ENCODE assay signal across 20 cellular contexts in genomic region chr11:94934836-94935235, GRCh38. TPM values are rescaled to one million over a fixed set of nuclear protein-coding genes. Genes with fewer than 3 reads are reported as not detected.
DNase-seq lines count a peak whose midpoint lies in the region; ATAC-seq, FAIRE-seq and TF ChIP-seq lines count a peak whose summit lies in the region.
"Had no signal": no experiment of that assay in that cellular context is flagged by ENCODE, and none has a peak within 500 bp of the region (broad histone marks: within the 10 kb centered on the region; RNA-seq: fewer than 3 reads in every experiment).

No MANE protein-coding gene starts in this region.

- intact Hi-C loops in CD4-positive, alpha-beta memory T cell (cut with micrococcal nuclease): no loop called here
- intact Hi-C loops in kidney (cut with DNase I): no loop called here

- peak in 4 of 5 donors; percentile 26 to 47 (median 34) for DNase-seq in CD4-positive, alpha-beta memory T cell
- peak; percentile 37 for DNase-seq in central memory CD4-positive, alpha-beta T cell
- DNase-seq in kidney: no peak
- no peak for DNase-seq in stimulated activated CD4-positive, alpha-beta T cell treated with anti-CD3 and anti-CD28 coated beads, Interleukin-12 subunit alpha, Interleukin-12 subunit beta, amount 100 ng/mL, for 4 hours
- DNase-seq in left lobe of liver (ENCODE audit: low spot score): no peak
- DNase-seq: activated CD8-positive, alpha-beta memory T cell treated with anti-CD3 and anti-CD28 coated beads for 24 hours; colonic mucosa; DMS153; natural killer cell; NCI-H1048; NCI-H2107; NCI-H748 treated with DMSO at 0.1 percent for 48 hours; psoas muscle; small intestine had no signal

- peak overlapping the region; percentile 60 to 87 (median 72) for H3K4me3 Mint-ChIP-seq in CD4-positive, alpha-beta memory T cell
- H3K4me3 Mint-ChIP-seq in nephron: no peak overlapping the region
- H3K4me3 Mint-ChIP-seq: B cell, IgD-negative memory B cell, natural killer cell had no signal

- no peak for FAIRE-seq in kidney (lab: Jason Lieb, UNC)
- FAIRE-seq: small intestine had no signal

- peaks cover 32% of the 10 kb centered on the region for H3K4me1 ChIP-seq in CD4-positive, alpha-beta memory T cell (ENCODE audit: insufficient read depth, low read length)
- H3K4me1 ChIP-seq in HEK293 (ENCODE audit: control insufficient read depth, insufficient read depth, low read length): no peaks in the 10 kb centered on the region
- H3K4me1 ChIP-seq in kidney (ENCODE audit: control insufficient read depth in 1 of 2, insufficient read depth in 1 of 2, low read depth in 1 of 2, low read length in 2 of 2): peaks cover 11 to 14% of the 10 kb centered on the region in 2 donors
- H3K4me1 ChIP-seq: colonic mucosa had no signal

- no peak for ATAC-seq in left lobe of liver
- ATAC-seq: natural killer cell, psoas muscle had no signal

- H3K9ac ChIP-seq in kidney (ENCODE audit: low read length in 2 of 2): no peak overlapping the region

- POLR2A ChIA-PET in CD4-positive, alpha-beta memory T cell (lab: Charles Lee; ENCODE audit: partially characterized antibody): interaction anchor here (1.5 to 2.8 kb wide), 3 partner anchors 10 to 133 kb away, joined by 5 to 30 read pairs (median 6); partner anchors contain the start of genes CWC15 and KDM4D
- POLR2A ChIA-PET in HEK293 (lab: Yijun Ruan, JAX): no interaction called here

- peaks cover 29 to 39% (median 33%) of the 10 kb centered on the region in 4 donors for H3K4me1 Mint-ChIP-seq in CD4-positive, alpha-beta memory T cell
- peaks cover 33% of the 10 kb centered on the region for H3K4me1 Mint-ChIP-seq in nephron
- H3K4me1 Mint-ChIP-seq: B cell, IgD-negative memory B cell, natural killer cell had no signal

- H3K9me3 ChIP-seq in CD4-positive, alpha-beta memory T cell (ENCODE audit: control insufficient read depth in 1 of 2, low read length in 2 of 2): no peaks in the 10 kb centered on the region
- no peaks in the 10 kb centered on the region for H3K9me3 ChIP-seq in HEK293 (ENCODE audit: control insufficient read depth, insufficient read depth, low read depth, low read length)
- no peaks in the 10 kb centered on the region for H3K9me3 ChIP-seq in kidney (ENCODE audit: control insufficient read depth in 1 of 2, low read length in 2 of 2)
- H3K9me3 ChIP-seq: colonic mucosa, psoas muscle, thoracic aorta had no signal

- H3K27me3 Mint-ChIP-seq in CD4-positive, alpha-beta memory T cell: no peaks in the 10 kb centered on the region
- H3K27me3 Mint-ChIP-seq in nephron (ENCODE audit: low read depth): peaks cover 7% of the 10 kb centered on the region

- H3K36me3 ChIP-seq in CD4-positive, alpha-beta memory T cell (ENCODE audit: insufficient read depth, low read length): no peaks in the 10 kb centered on the region
- H3K36me3 ChIP-seq in HEK293 (ENCODE audit: control insufficient read depth in 2 of 2, insufficient read depth in 1 of 2, low read length in 2 of 2): no peaks in the 10 kb centered on the region
- H3K36me3 ChIP-seq in kidney (ENCODE audit: control insufficient read depth in 1 of 2, insufficient read depth in 2 of 2, low read length in 2 of 2): no peaks in the 10 kb centered on the region
- H3K36me3 ChIP-seq: colonic mucosa, thoracic aorta had no signal

- H3K27ac Mint-ChIP-seq in CD4-positive, alpha-beta memory T cell: peak overlapping the region; percentile 20 to 89 (median 65)
- peak overlapping the region in 2 of 3 experiments; percentile 30 to 67 for H3K27ac Mint-ChIP-seq in nephron
- H3K27ac Mint-ChIP-seq: B cell, IgD-negative memory B cell, natural killer cell had no signal

- no peaks in the 10 kb centered on the region for H3K27me3 ChIP-seq in CD4-positive, alpha-beta memory T cell (ENCODE audit: insufficient read depth, low read length)
- H3K27me3 ChIP-seq: colonic mucosa had no signal

- CTCF ChIA-PET in CD4-positive, alpha-beta memory T cell (lab: Charles Lee; ENCODE audit: partially characterized antibody): interaction anchor here (1.0 to 1.5 kb wide), 2 partner anchors 11 to 37 kb away, joined by 3 to 4 read pairs; no protein-coding TSS in a partner anchor
- CTCF ChIA-PET in HEK293 (lab: Yijun Ruan, JAX): interaction anchor here (0.6 to 1.9 kb wide), 2 partner anchors 10 to 312 kb away, joined by 4 to 5 read pairs; no protein-coding TSS in a partner anchor

- H3K27ac ChIP-seq in CD4-positive, alpha-beta memory T cell (ENCODE audit: low read depth, low read length): no peak overlapping the region
- no peak overlapping the region for H3K27ac ChIP-seq in HEK293 (ENCODE audit: extremely low read depth, low read depth, low read length)
- peak overlapping the region in 1 of 2 donors; percentile 73 for H3K27ac ChIP-seq in kidney (ENCODE audit: low read depth in 2 of 2, low read length in 2 of 2)
- H3K27ac ChIP-seq: colonic mucosa, epithelial cell of prostate, psoas muscle, thoracic aorta had no signal

- no peak overlapping the region for H3K4me3 ChIP-seq in CD4-positive, alpha-beta memory T cell (ENCODE audit: low read length in 2 of 2)
- H3K4me3 ChIP-seq in HEK293 (ENCODE audit: low read depth, low read length) (no peak overlapping the region), kidney (ENCODE audit: low read length in 2 of 2) (no peak overlapping the region)
- H3K4me3 ChIP-seq: colonic mucosa, psoas muscle, thoracic aorta had no signal

- no peaks in the 10 kb centered on the region for H3K9me3 Mint-ChIP-seq in CD4-positive, alpha-beta memory T cell
- H3K9me3 Mint-ChIP-seq in nephron: no peaks in the 10 kb centered on the region
- H3K9me3 Mint-ChIP-seq: natural killer cell had no signal

- H3K36me3 Mint-ChIP-seq in CD4-positive, alpha-beta memory T cell: no peaks in the 10 kb centered on the region
- H3K36me3 Mint-ChIP-seq in nephron (ENCODE audit: low read depth): no peaks in the 10 kb centered on the region
- H3K36me3 Mint-ChIP-seq: IgD-negative memory B cell, natural killer cell had no signal

- TF ChIP-seq CTCF in HEK293 (tag by site-specific recombination; IDR thresholded peaks at IDR 0.05): no peak
- TF ChIP-seq CTCF in nephron (IDR thresholded peaks at IDR 0.05; ENCODE audit: unreplicated experiment in 3 of 3): no peak
- no peak for TF ChIP-seq CTCF in kidney (IDR thresholded peaks at IDR 0.05; ENCODE audit: borderline replicate concordance, extremely low read depth, insufficient read depth)

TF ChIP-seq in HEK293, 187 proteins besides CTCF, POLR2A, EP300 and RAD21:
- TF ChIP-seq ZNF16 (tag by site-specific recombination; IDR thresholded peaks at IDR 0.05; ENCODE audit: low read depth): no peak
- TF ChIP-seq ZNF350 (tag by site-specific recombination; IDR thresholded peaks at IDR 0.05): no peak
- peak; percentile 55; the same call in 1 of the 2 replicates for TF ChIP-seq ZBTB20 (tag by site-specific recombination; IDR thresholded peaks at IDR 0.05)
- no peak for TF ChIP-seq ZBTB1 (tag by site-specific recombination; IDR thresholded peaks at IDR 0.05)
- no peak for TF ChIP-seq MYNN (tag by site-specific recombination; IDR thresholded peaks at IDR 0.05; ENCODE audit: borderline replicate concordance)

RNA-seq across cellular contexts. Expression of gene CWC15, which starts 38.5 kb away (rescaled TPM):
- total RNA-seq in CD4-positive, alpha-beta memory T cell: 10 to 100 TPM; 62.7 to 69.4 TPM
- 10 to 100 TPM; 64.6 to 67.8 TPM for polyA plus RNA-seq in CD4-positive, alpha-beta memory T cell
- total RNA-seq in kidney (61.7 TPM), left lobe of liver (22.2 TPM)
- 87.5 TPM for polyA plus RNA-seq in kidney (ENCODE audit: insufficient read depth, low read depth, low replicate concordance)

RNA-seq across cellular contexts. Expression of gene KDM4D, which starts 38.7 kb away (rescaled TPM):
- total RNA-seq in CD4-positive, alpha-beta memory T cell: under 1 TPM; 0.32 to 0.39 TPM
- under 1 TPM; 0.21 to 0.37 TPM for polyA plus RNA-seq in CD4-positive, alpha-beta memory T cell
- 0.94 TPM for total RNA-seq in kidney
- polyA plus RNA-seq in kidney (ENCODE audit: insufficient read depth, low read depth, low replicate concordance): 0.54 TPM
- 0.23 TPM for total RNA-seq in left lobe of liver

Comparison
In these comparisons a context has a peak if more than half of its experiments do, and no peak if none do; other contexts are left out.
1. DNase-seq: peak in CD4-positive, alpha-beta memory T cell (4 of 5) and central memory CD4-positive, alpha-beta T cell (single experiment); none in kidney (single experiment), stimulated activated CD4-positive, alpha-beta T cell treated with anti-CD3 and anti-CD28 coated beads, Interleukin-12 subunit alpha, Interleukin-12 subunit beta, amount 100 ng/mL, for 4 hours (single experiment) and left lobe of liver (single experiment).
2. H3K4me3 Mint-ChIP-seq: peak in CD4-positive, alpha-beta memory T cell (8 of 8); none in nephron (0 of 3).